In the genomic region with DNA sequence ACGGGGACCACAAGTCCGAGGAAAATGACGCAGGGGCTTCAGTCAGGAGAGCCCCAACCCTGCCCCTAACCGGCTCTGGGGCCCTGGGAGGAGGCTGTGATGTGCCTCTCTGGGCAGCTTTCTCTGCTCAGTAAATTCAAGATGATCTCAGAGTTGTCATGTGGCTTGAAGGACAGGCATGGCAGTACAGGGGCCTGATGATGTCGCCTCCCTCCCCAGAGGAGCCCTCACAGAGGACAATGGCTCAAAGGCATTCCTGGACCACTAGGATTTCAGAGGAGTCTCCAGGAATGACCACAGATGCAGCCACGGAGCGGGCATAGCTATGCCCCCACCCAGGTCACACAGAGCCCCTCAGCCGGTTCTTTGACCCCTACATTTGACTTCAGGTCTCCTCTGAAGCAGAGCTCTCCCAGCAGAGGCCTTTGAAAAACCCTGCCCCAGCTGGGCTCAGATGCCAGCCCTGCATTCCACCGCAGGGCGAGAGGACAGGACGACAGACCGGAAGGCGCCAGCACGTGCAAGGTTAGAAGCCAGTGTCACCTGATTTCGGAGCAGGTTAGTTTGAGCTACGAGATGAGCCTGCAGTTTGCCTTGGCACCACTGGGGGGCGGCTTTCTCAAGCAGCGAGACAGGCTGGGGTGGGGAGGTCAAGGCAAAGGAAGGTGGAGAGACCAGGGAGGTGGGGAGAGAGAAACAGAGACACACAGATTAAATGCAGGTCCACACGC, we compare ENCODE assay signal across 8 cellular contexts. TPM values are rescaled to one million over a fixed set of nuclear protein-coding genes. Genes with fewer than 3 reads are reported as not detected.
DNase-seq lines count a peak whose midpoint lies in the region; ATAC-seq and TF ChIP-seq lines count a peak whose summit lies in the region.

No MANE protein-coding gene starts in this region.

- ATAC-seq in HG02938 (IDR thresholded peaks at IDR 0.05; ENCODE audit: unreplicated experiment) (peak; percentile 35), SK-N-SH treated with all-trans-retinoic acid at 6 μM for 48 hours (peak; percentile 26; the same call in 2 of the 3 replicates), heart right ventricle (no peak), GM21576 (IDR thresholded peaks at IDR 0.05; ENCODE audit: unreplicated experiment) (no peak)

- H3K4me1 Mint-ChIP-seq in activated naive CD8-positive, alpha-beta T cell treated with anti-CD3 and anti-CD28 coated beads for 36 hours: peaks cover 23% of the 10 kb centered on the region

- intact Hi-C loops in heart right ventricle (cut with DNase I): loop anchor here in 4 of 10 donors (5.0 to 10.0 kb wide), 3 partner anchors 40 to 227 kb away; a partner anchor contains a TSS

- no peaks in the 10 kb centered on the region for H3K9me3 ChIP-seq in heart right ventricle

- DNase-seq in GDM1 (lab: John Stamatoyannopoulos, UW): peak; percentile 28
- DNase-seq in activated naive CD8-positive, alpha-beta T cell treated with anti-CD3 and anti-CD28 coated beads for 36 hours: peak; percentile 73
- DNase-seq in heart right ventricle: peak; percentile 60 to 64
- peak; percentile 71 for DNase-seq in retina
- no peak for DNase-seq in OCI-M2 (lab: John Stamatoyannopoulos, UW; ENCODE audit: unreplicated experiment)

- H3K27ac ChIP-seq in heart right ventricle: peak overlapping the region in 3 of 10 donors; percentile 32 to 76 (median 52)

- H3K9me3 Mint-ChIP-seq in activated naive CD8-positive, alpha-beta T cell treated with anti-CD3 and anti-CD28 coated beads for 36 hours: no peaks in the 10 kb centered on the region

- WGBS in heart right ventricle, 2 donors: 52 to 54% methylated on average over 19 of the region's 19 CpGs

- peak overlapping the region; percentile 68 for H3K27ac Mint-ChIP-seq in activated naive CD8-positive, alpha-beta T cell treated with anti-CD3 and anti-CD28 coated beads for 36 hours

- peaks cover 0 to 45% (median 26%) of the 10 kb centered on the region in 9 donors for H3K4me1 ChIP-seq in heart right ventricle

- H3K27me3 Mint-ChIP-seq in activated naive CD8-positive, alpha-beta T cell treated with anti-CD3 and anti-CD28 coated beads for 36 hours: no peaks in the 10 kb centered on the region

- no peak overlapping the region for H3K4me3 Mint-ChIP-seq in activated naive CD8-positive, alpha-beta T cell treated with anti-CD3 and anti-CD28 coated beads for 36 hours

- peak; percentile 49 to 83 (median 72) for TF ChIP-seq CTCF in heart right ventricle (IDR thresholded peaks at IDR 0.05)

- peaks cover 13% of the 10 kb centered on the region for H3K36me3 Mint-ChIP-seq in activated naive CD8-positive, alpha-beta T cell treated with anti-CD3 and anti-CD28 coated beads for 36 hours

- H3K4me3 ChIP-seq in heart right ventricle: no peak overlapping the region

- peaks cover 0 to 27% (median 0%) of the 10 kb centered on the region in 9 donors for H3K36me3 ChIP-seq in heart right ventricle

- H3K27me3 ChIP-seq in heart right ventricle: no peaks in the 10 kb centered on the region

TF ChIP-seq in SK-N-SH treated with all-trans-retinoic acid at 6 μM for 48 hours, 23 proteins besides CTCF, POLR2A, EP300 and RAD21:
- TF ChIP-seq ZFP30 (CRISPR knock-in tag; IDR thresholded peaks at IDR 0.05) (no peak), GLIS3 (CRISPR knock-in tag; IDR thresholded peaks at IDR 0.05) (no peak), ZC3H10 (CRISPR knock-in tag; IDR thresholded peaks at IDR 0.05) (no peak), ZNF8 (CRISPR knock-in tag; IDR thresholded peaks at IDR 0.05) (no peak), ZNF565 (CRISPR knock-in tag; conservative IDR thresholded peaks at IDR 0.05; ENCODE audit: low read depth) (no peak), TOX (CRISPR knock-in tag; IDR thresholded peaks at IDR 0.05; ENCODE audit: borderline replicate concordance) (no peak), SNAI2 (CRISPR knock-in tag; IDR thresholded peaks at IDR 0.05) (no peak)
- TF ChIP-seq, protein P1, sequence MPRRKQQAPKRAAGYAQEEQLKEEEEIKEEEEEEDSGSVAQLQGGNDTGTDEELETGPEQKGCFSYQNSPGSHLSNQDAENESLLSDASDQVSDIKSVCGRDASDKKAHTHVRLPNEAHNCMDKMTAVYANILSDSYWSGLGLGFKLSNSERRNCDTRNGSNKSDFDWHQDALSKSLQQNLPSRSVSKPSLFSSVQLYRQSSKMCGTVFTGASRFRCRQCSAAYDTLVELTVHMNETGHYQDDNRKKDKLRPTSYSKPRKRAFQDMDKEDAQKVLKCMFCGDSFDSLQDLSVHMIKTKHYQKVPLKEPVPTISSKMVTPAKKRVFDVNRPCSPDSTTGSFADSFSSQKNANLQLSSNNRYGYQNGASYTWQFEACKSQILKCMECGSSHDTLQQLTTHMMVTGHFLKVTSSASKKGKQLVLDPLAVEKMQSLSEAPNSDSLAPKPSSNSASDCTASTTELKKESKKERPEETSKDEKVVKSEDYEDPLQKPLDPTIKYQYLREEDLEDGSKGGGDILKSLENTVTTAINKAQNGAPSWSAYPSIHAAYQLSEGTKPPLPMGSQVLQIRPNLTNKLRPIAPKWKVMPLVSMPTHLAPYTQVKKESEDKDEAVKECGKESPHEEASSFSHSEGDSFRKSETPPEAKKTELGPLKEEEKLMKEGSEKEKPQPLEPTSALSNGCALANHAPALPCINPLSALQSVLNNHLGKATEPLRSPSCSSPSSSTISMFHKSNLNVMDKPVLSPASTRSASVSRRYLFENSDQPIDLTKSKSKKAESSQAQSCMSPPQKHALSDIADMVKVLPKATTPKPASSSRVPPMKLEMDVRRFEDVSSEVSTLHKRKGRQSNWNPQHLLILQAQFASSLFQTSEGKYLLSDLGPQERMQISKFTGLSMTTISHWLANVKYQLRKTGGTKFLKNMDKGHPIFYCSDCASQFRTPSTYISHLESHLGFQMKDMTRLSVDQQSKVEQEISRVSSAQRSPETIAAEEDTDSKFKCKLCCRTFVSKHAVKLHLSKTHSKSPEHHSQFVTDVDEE (CRISPR knock-in tag; IDR thresholded peaks at IDR 0.05): no peak

RNA-seq across cellular contexts. Expression of a gene that starts 39.2 kb away (rescaled TPM):
- total RNA-seq in activated naive CD8-positive, alpha-beta T cell treated with anti-CD3 and anti-CD28 coated beads for 36 hours: 100 to 1,000 TPM in 1 of 2 experiments, 10 to 100 TPM in 1; 98.8 to 101 TPM
- 10 to 100 TPM; 11.9 to 21.7 (median 16.5) TPM for total RNA-seq in heart right ventricle
- 10 to 100 TPM in 1 of 2 donors, 1 to 10 TPM in 1; 8.4 to 10.9 TPM for polyA plus RNA-seq in heart right ventricle

Comparison
In these comparisons a context has a peak if more than half of its experiments do, and no peak if none do; other contexts are left out.
1. ATAC-seq: peak in HG02938 (single experiment) and SK-N-SH treated with all-trans-retinoic acid at 6 μM for 48 hours (single experiment); none in heart right ventricle (0 of 8) and GM21576 (single experiment).
2. RNA of a gene that starts 39.2 kb away (total RNA-seq): 98.8 to 101 TPM in activated naive CD8-positive, alpha-beta T cell treated with anti-CD3 and anti-CD28 coated beads for 36 hours; 11.9 to 21.7 TPM in heart right ventricle; every median in the first group is over 4 times any median in the second.